Comparison of ENCODE assay signal across 1 cellular context in genomic region chr19:51916167-51916566, GRCh38.
TF ChIP-seq lines count a peak whose summit lies in the region.

No MANE protein-coding gene starts in this region.

TF ChIP-seq in GM12878, 131 proteins besides CTCF, POLR2A, EP300 and RAD21:
- TF ChIP-seq SPI1 (IDR thresholded peaks at IDR 0.05; ENCODE audit: borderline replicate concordance, insufficient read depth, low read depth, low read length) (peak; percentile 65; the same call in 1 of the 2 replicates), PAX5 (IDR thresholded peaks at IDR 0.05; ENCODE audit: borderline replicate concordance, low read depth, low read length) (no peak)
